1 cellular context compared by ENCODE assay signal in the genomic region with DNA sequence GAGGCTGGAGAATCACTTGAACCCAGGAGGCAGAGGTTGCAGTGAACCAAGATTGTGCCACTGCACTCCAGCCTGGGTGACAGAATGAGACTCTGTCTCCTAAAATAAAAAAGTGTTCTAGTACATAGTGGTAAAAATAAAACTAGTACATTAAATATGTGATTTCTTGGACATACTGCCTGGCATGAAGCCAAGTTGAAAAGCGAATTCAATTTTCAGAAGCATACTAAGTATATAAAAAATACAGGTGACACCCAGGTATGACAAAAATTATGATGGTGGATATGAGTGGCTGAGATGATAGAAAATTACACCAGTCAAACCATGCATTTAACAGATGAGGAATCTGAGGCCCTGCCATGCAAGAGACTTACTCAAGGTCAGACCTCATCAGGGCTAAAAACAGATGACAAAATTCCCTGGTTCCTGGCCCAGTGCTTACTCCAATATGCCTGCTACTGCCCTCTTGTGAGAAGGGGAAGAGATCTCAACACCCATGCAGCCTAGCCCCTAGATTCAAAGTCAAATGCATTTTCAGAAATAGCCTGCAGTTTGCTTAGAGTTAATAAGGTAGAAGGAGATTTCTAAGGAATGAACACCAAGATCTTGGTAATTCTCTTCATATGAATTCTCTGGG.
TF ChIP-seq lines count a peak whose summit lies in the region.

No MANE protein-coding gene starts in this region.

TF ChIP-seq in K562, 482 proteins besides CTCF, POLR2A, EP300 and RAD21:
- TF ChIP-seq NFIC (IDR thresholded peaks at IDR 0.05) (peak; percentile 87), NFIX (CRISPR knock-in tag; IDR thresholded peaks at IDR 0.05; ENCODE audit: low read depth) (peak; percentile 57), NR1H2 (CRISPR knock-in tag; IDR thresholded peaks at IDR 0.05) (no peak)
